ENCODE assay signal across 8 cellular contexts in the genomic region with DNA sequence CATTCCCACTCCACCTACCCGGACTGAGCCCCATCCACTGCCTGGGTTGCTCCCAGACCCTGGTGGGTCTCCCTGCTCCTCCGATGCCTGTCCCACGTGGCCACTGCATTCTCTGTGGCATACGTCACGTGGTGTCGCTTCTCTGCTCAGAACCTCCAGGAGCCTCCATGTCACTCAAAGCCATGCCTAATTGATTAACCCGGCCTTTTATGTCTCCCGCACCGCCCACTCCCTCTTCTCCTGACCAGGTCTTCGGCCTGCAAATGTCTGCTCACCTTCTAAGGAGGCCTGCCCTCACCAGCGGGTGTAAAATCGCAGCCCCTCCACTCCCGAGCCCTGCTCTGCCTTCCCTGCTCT.
DNase-seq lines count a peak whose midpoint lies in the region; TF ChIP-seq lines count a peak whose summit lies in the region.
"Had no signal": no experiment of that assay in that cellular context is flagged by ENCODE, and none has a peak within 500 bp of the region (broad histone marks: within the 10 kb centered on the region; RNA-seq: fewer than 3 reads in every experiment).

No MANE protein-coding gene starts in this region.

- no peaks in the 10 kb centered on the region for H4K20me1 ChIP-seq in H9 (ENCODE audit: control insufficient read depth, insufficient read depth, insufficient read length)
- H4K20me1 ChIP-seq in smooth muscle cell (ENCODE audit: low read depth): peaks cover 10% of the 10 kb centered on the region

- H2BK5ac ChIP-seq in H9 (ENCODE audit: insufficient read length, low read length): no peak overlapping the region

- H3K27me3 ChIP-seq in H9 (ENCODE audit: insufficient read depth, low read length) (no peaks in the 10 kb centered on the region), smooth muscle cell (ENCODE audit: low read depth) (no peaks in the 10 kb centered on the region)

- H3T11ph ChIP-seq in H9 (ENCODE audit: low read length): no peak overlapping the region

- H3K4me2 ChIP-seq in H9 (ENCODE audit: insufficient read depth, insufficient read length, low read length) (no peak overlapping the region), smooth muscle cell (peak overlapping the region; percentile 68)

- H3K23ac ChIP-seq in H9 (ENCODE audit: insufficient read length, low read depth, low read length): no peak overlapping the region

- H3K14ac ChIP-seq in H9 (ENCODE audit: insufficient read depth, low read length): no peak overlapping the region

- H3K27me3 Mint-ChIP-seq in H9 (ENCODE audit: low read depth) (no peaks in the 10 kb centered on the region), immature natural killer cell (ENCODE audit: low read depth in 3 of 3) (peaks cover 0 to 1% (median 0%) of the 10 kb centered on the region in 3 donors)

- H3K79me2 ChIP-seq in H9 (ENCODE audit: insufficient read depth, low read length): peaks cover 1% of the 10 kb centered on the region; the same call in 1 of the 2 replicates
- peaks cover 30% of the 10 kb centered on the region for H3K79me2 ChIP-seq in smooth muscle cell (ENCODE audit: low read depth)

- TF ChIP-seq CTCF in H9 (conservative IDR thresholded peaks at IDR 0.05) (no peak), smooth muscle cell (IDR thresholded peaks at IDR 0.05; ENCODE audit: borderline replicate concordance, insufficient read depth, poor library complexity, severe bottlenecking) (no peak)

- peaks cover 8% of the 10 kb centered on the region for H3F3A ChIP-seq in smooth muscle cell (ENCODE audit: low read depth)

- H3K4ac ChIP-seq in H9 (ENCODE audit: low read depth, low read length): no peak overlapping the region

- no peak overlapping the region for H2AK5ac ChIP-seq in H9 (ENCODE audit: insufficient read length, low read length)

- H3K27ac Mint-ChIP-seq in H9: peak overlapping the region in 2 of 3 experiments; percentile 59 to 74; a peak in 3 of 7 replicates
- H3K27ac Mint-ChIP-seq in immature natural killer cell: peak overlapping the region in 4 of 6 donors; percentile 1 to 63 (median 42)

- H3K4me3 Mint-ChIP-seq in H9: no peak overlapping the region
- peak overlapping the region in 3 of 5 donors; percentile 1 to 27 (median 21) for H3K4me3 Mint-ChIP-seq in immature natural killer cell

- H2AFZ ChIP-seq in H9 (ENCODE audit: low read length): no peak overlapping the region
- no peak overlapping the region for H2AFZ ChIP-seq in smooth muscle cell (ENCODE audit: low read depth)

- no peak overlapping the region for H3K4me3 ChIP-seq in SK-N-MC
- no peak overlapping the region for H3K4me3 ChIP-seq in smooth muscle cell

- H4K5ac ChIP-seq in H9 (ENCODE audit: insufficient read length, low read depth, low read length): no peak overlapping the region

- DNase-seq in H9 (no peak), SK-N-MC (ENCODE audit: low read depth, low spot score) (no peak), immature natural killer cell (no peak), smooth muscle cell (lab: John Stamatoyannopoulos, UW; ENCODE audit: unreplicated experiment) (no peak), T-helper 1 cell (no peak), NCI-H2227 treated with DMSO at 0.1 percent for 48 hours (lab: John Stamatoyannopoulos, UW) (no peak), NCI-H345 (lab: John Stamatoyannopoulos, UW) (no peak)
- DNase-seq: activated CD8-positive, alpha-beta memory T cell treated with anti-CD3 and anti-CD28 coated beads, Interleukin-2, amount 50 U/mL, for 4 hours had no signal

- H3K4me1 Mint-ChIP-seq in H9 (peaks cover 49 to 61% of the 10 kb centered on the region in 2 experiments), immature natural killer cell (peaks cover 68 to 92% of the 10 kb centered on the region in 2 donors)

- H3K36me3 Mint-ChIP-seq in H9 (ENCODE audit: insufficient read depth in 1 of 3, low read depth in 3 of 3) (no peaks in the 10 kb centered on the region; a peak in 1 of 7 replicates), immature natural killer cell (peaks cover 0 to 15% (median 0%) of the 10 kb centered on the region in 3 donors)

- H3K36me3 ChIP-seq in SK-N-MC (ENCODE audit: insufficient read depth, low read length) (no peaks in the 10 kb centered on the region), smooth muscle cell (ENCODE audit: low read depth) (no peaks in the 10 kb centered on the region)

- H3K9ac ChIP-seq in H9 (ENCODE audit: extremely low read depth, insufficient read length, low read length): no peak overlapping the region
- H3K9ac ChIP-seq in SK-N-MC (ENCODE audit: insufficient read length): no peak overlapping the region
- H3K9ac ChIP-seq in smooth muscle cell (ENCODE audit: low read depth): no peak overlapping the region

- no peak overlapping the region for H3K18ac ChIP-seq in H9 (ENCODE audit: insufficient read length, low read depth, low read length)

- H3K27ac ChIP-seq in H9 (ENCODE audit: insufficient read length, low read depth, low read length) (no peak overlapping the region), SK-N-MC (0 out of 2 replicates have a peak overlapping the region, but pooled peaks have one; percentile 62), smooth muscle cell (ENCODE audit: low read depth) (peak overlapping the region; percentile 75)

- H3K9me3 Mint-ChIP-seq in H9 (peaks cover 0 to under 1% of the 10 kb centered on the region in 2 experiments; a peak in 1 of 5 replicates), immature natural killer cell (no peaks in the 10 kb centered on the region)

- no peak overlapping the region for H2BK15ac ChIP-seq in H9 (ENCODE audit: low read depth, low read length)

- no peaks in the 10 kb centered on the region; the same call in 1 of the 2 replicates for H3K4me1 ChIP-seq in H9 (ENCODE audit: insufficient read depth, low read length)
- peaks cover 41% of the 10 kb centered on the region for H3K4me1 ChIP-seq in smooth muscle cell (ENCODE audit: low read depth)

- H3K23me2 ChIP-seq in H9 (ENCODE audit: insufficient read length, low read depth, low read length, poor library complexity, severe bottlenecking): no peaks in the 10 kb centered on the region

- H2BK12ac ChIP-seq in H9 (ENCODE audit: insufficient read length, low read depth, low read length): no peak overlapping the region

- H3K9me3 ChIP-seq in H9 (ENCODE audit: control insufficient read depth, low read depth, low read length) (no peaks in the 10 kb centered on the region), SK-N-MC (ENCODE audit: low read depth, low read length) (no peaks in the 10 kb centered on the region), smooth muscle cell (replicated peaks; ENCODE audit: low read depth) (no peaks in the 10 kb centered on the region)

- H2BK20ac ChIP-seq in H9 (ENCODE audit: low read depth, low read length, poor library complexity, severe bottlenecking): no peak overlapping the region

- H4K8ac ChIP-seq in H9 (replicated peaks; ENCODE audit: insufficient read length, low read depth, low read length): no peak overlapping the region

- WGBS in H9 (ENCODE audit: extremely low coverage, insufficient read length, low lambda C conversion rate): no CpG with 5 or more reads among the region's 13 CpGs
- 66% methylated on average over 13 of the region's 13 CpGs for WGBS in smooth muscle cell (ENCODE audit: low lambda C conversion rate)

- peaks cover 5% of the 10 kb centered on the region for H3K79me1 ChIP-seq in H9 (ENCODE audit: insufficient read depth, low read depth, low read length, poor library complexity, severe bottlenecking)

- H2BK120ac ChIP-seq in H9 (ENCODE audit: low read depth, low read length, poor library complexity, severe bottlenecking): no peak overlapping the region

- H4K91ac ChIP-seq in H9 (ENCODE audit: insufficient read length, low read depth, low read length): no peak overlapping the region

- no peak overlapping the region for H3K56ac ChIP-seq in H9 (ENCODE audit: insufficient read length, low read depth, low read length)

Comparison
In these comparisons a context has a peak if more than half of its experiments do, and no peak if none do; other contexts are left out.
1. H3K4me3 Mint-ChIP-seq: peak in immature natural killer cell (3 of 5); none in H9 (0 of 2).